In the genomic region with DNA sequence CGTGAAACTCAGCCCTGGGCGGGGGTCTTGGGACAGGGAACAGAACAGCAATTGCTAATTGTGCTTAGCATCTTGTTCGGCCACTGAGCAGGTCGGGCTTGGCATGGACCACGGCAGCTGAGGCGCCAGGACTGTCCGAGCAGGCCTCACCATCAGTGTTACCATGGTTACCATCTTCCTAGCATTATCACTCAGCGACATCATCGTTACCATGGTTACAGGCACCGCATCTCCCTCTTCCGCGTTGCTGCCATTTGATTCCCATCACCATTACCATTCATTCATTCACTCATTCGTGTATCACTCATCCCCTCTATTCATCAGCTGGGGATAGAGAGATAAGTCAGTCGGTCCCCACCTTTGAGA, we compare ENCODE assay signal across 8 cellular contexts.
DNase-seq lines count a peak whose midpoint lies in the region; ATAC-seq, FAIRE-seq and TF ChIP-seq lines count a peak whose summit lies in the region.

No MANE protein-coding gene starts in this region.

- H3K27ac ChIP-seq in HepG2 (ENCODE audit: extremely low read length, insufficient read depth, low read length) (no peak overlapping the region), right lobe of liver (no peak overlapping the region), WERI-Rb-1 (no peak overlapping the region), iPS-18a (ENCODE audit: low read length) (no peak overlapping the region), gastrocnemius medialis (no peak overlapping the region), right cardiac atrium (ENCODE audit: low read length) (no peak overlapping the region)

- in situ Hi-C loops in HepG2 (cut with HindIII; ENCODE audit: extremely low pct_ligation_motif_present, low pct_unique_long_range_greater_than_20kb): no loop called here
- in situ Hi-C loops in gastrocnemius medialis (cut with MboI; ENCODE audit: low sequenced_read_pairs in 4 of 4): no loop called here

- no peaks in the 10 kb centered on the region for H3K9me3 ChIP-seq in HepG2 (ENCODE audit: low read length)
- no peaks in the 10 kb centered on the region for H3K9me3 ChIP-seq in right lobe of liver
- no peaks in the 10 kb centered on the region for H3K9me3 ChIP-seq in WERI-Rb-1 (ENCODE audit: severe bottlenecking)
- H3K9me3 ChIP-seq in iPS-18a (ENCODE audit: control insufficient read depth, low read depth, low read length): no peaks in the 10 kb centered on the region
- no peaks in the 10 kb centered on the region for H3K9me3 ChIP-seq in gastrocnemius medialis
- H3K9me3 ChIP-seq in right cardiac atrium (ENCODE audit: control insufficient read depth, low read length): no peaks in the 10 kb centered on the region

- no peak for TF ChIP-seq RAD21 in HepG2 (CRISPR knock-in tag; IDR thresholded peaks at IDR 0.05)

- TF ChIP-seq EP300 in HepG2 (IDR thresholded peaks at IDR 0.05; ENCODE audit: low read depth in 2 of 2, low read length in 2 of 2): no peak
- TF ChIP-seq EP300 in HepG2 (CRISPR knock-in tag; IDR thresholded peaks at IDR 0.05; ENCODE audit: borderline replicate concordance): no peak

- BruUV-seq in HepG2 (replicated peaks; lab: Mats Ljungman, UMichigan): no TSS peak

- TF ChIP-seq CTCF in HepG2 (CRISPR knock-in tag; IDR thresholded peaks at IDR 0.05) (no peak), right lobe of liver (IDR thresholded peaks at IDR 0.05) (no peak), WERI-Rb-1 (IDR thresholded peaks at IDR 0.05; ENCODE audit: low read depth, low read length) (no peak), gastrocnemius medialis (IDR thresholded peaks at IDR 0.05 in 4 of 5, conservative IDR thresholded peaks at IDR 0.05 in 1 of 5) (no peak)

- H3K4me3 ChIP-seq in HepG2 (replicated peaks in 1 of 3; ENCODE audit: insufficient read depth in 1 of 3, low read depth in 2 of 3, low read length in 3 of 3) (no peak overlapping the region), right lobe of liver (no peak overlapping the region), WERI-Rb-1 (ENCODE audit: low read depth, low read length) (peak overlapping the region; percentile 85), iPS-18a (ENCODE audit: low read length) (peak overlapping the region; percentile 59), gastrocnemius medialis (peak overlapping the region in 2 of 4 donors; percentile 57 to 61), right cardiac atrium (ENCODE audit: low read length) (no peak overlapping the region)

- ATAC-seq in HepG2 (no peak), right lobe of liver (no peak), gastrocnemius medialis (no peak), right cardiac atrium (no peak), HG03354 (IDR thresholded peaks at IDR 0.05; ENCODE audit: poor library complexity, severe bottlenecking, unreplicated experiment) (no peak)

- no peaks in the 10 kb centered on the region for H3K79me2 ChIP-seq in HepG2 (ENCODE audit: insufficient read depth, low read length)

- intact Hi-C loops in HepG2 (cut with micrococcal nuclease; ENCODE audit: unreplicated experiment) (no loop called here), right lobe of liver (cut with DNase I) (no loop called here), gastrocnemius medialis (cut with DNase I; ENCODE audit: low total_unique reads) (no loop called here), right cardiac atrium (cut with DNase I) (no loop called here)

- H2AFZ ChIP-seq in HepG2 (ENCODE audit: low read length): no peak overlapping the region

- no peaks in the 10 kb centered on the region for H4K20me1 ChIP-seq in HepG2 (ENCODE audit: insufficient read depth, low read length)

- DNase-seq in HepG2 (ENCODE audit: low spot score) (no peak), right lobe of liver (no peak), WERI-Rb-1 (no peak), NCI-H1930 (lab: John Stamatoyannopoulos, UW) (no peak), gastrocnemius medialis (no peak), right cardiac atrium (no peak)

- WGBS in HepG2 (ENCODE audit: low lambda C conversion rate): 82% methylated on average over 9 of the region's 14 CpGs
- WGBS in right lobe of liver (ENCODE audit: insufficient coverage, low coverage, low lambda C conversion rate, missing lambda C conversion rate): 33% methylated on average over 6 of the region's 14 CpGs
- WGBS in right cardiac atrium: 34% methylated on average over 14 of the region's 14 CpGs

- FAIRE-seq in HepG2 (lab: Jason Lieb, UNC): no peak

- no peak overlapping the region for H3K4me2 ChIP-seq in HepG2 (ENCODE audit: low read depth, low read length)

- CTCF ChIA-PET in HepG2 (lab: Yijun Ruan, JAX; ENCODE audit: low intra/inter-chr PET ratio, low total read pairs): no interaction called here

- H3K36me3 ChIP-seq in HepG2 (replicated peaks in 1 of 2; ENCODE audit: control insufficient read depth in 1 of 2, insufficient read depth in 2 of 2, low read length in 2 of 2) (no peaks in the 10 kb centered on the region), right lobe of liver (no peaks in the 10 kb centered on the region), WERI-Rb-1 (no peaks in the 10 kb centered on the region), iPS-18a (ENCODE audit: control insufficient read depth, low read depth, low read length) (no peaks in the 10 kb centered on the region), gastrocnemius medialis (no peaks in the 10 kb centered on the region)

- H3K9ac ChIP-seq in HepG2 (ENCODE audit: insufficient read depth, low read depth, low read length) (no peak overlapping the region), iPS-18a (ENCODE audit: low read length) (no peak overlapping the region)

- H3K27me3 ChIP-seq in HepG2 (ENCODE audit: control insufficient read depth in 1 of 2, insufficient read depth in 2 of 2, low read length in 2 of 2) (peaks cover 2 to 44% of the 10 kb centered on the region in 2 experiments; a peak in 3 of 5 replicates), right lobe of liver (peaks cover 0 to 4% of the 10 kb centered on the region in 2 donors), WERI-Rb-1 (ENCODE audit: insufficient read depth, low read depth, severe bottlenecking) (no peaks in the 10 kb centered on the region), iPS-18a (ENCODE audit: control insufficient read depth, insufficient read depth, low read length) (peaks cover 44% of the 10 kb centered on the region), gastrocnemius medialis (peaks cover 45 to 58% (median 46%) of the 10 kb centered on the region in 3 donors), right cardiac atrium (ENCODE audit: control insufficient read depth, insufficient read depth) (no peaks in the 10 kb centered on the region)

- H3K4me1 ChIP-seq in HepG2 (ENCODE audit: insufficient read depth, low read length) (no peaks in the 10 kb centered on the region), right lobe of liver (peaks cover 0 to 6% (median 0%) of the 10 kb centered on the region in 4 donors), iPS-18a (ENCODE audit: control insufficient read depth, low read depth, low read length) (peaks cover 13% of the 10 kb centered on the region), gastrocnemius medialis (no peaks in the 10 kb centered on the region), right cardiac atrium (ENCODE audit: control insufficient read depth, insufficient read depth, low read length) (no peaks in the 10 kb centered on the region)

- TF ChIP-seq POLR2A in HepG2 (IDR thresholded peaks at IDR 0.05; ENCODE audit: insufficient read depth in 1 of 2, low read depth in 2 of 2, low read length in 2 of 2): no peak
- TF ChIP-seq POLR2A in right lobe of liver (IDR thresholded peaks at IDR 0.05): no peak
- no peak for TF ChIP-seq POLR2A in gastrocnemius medialis (IDR thresholded peaks at IDR 0.05)

- POLR2A ChIA-PET in HepG2 (lab: Yijun Ruan, JAX): no interaction called here

TF ChIP-seq in HepG2, 621 proteins besides CTCF, POLR2A, EP300 and RAD21:
- TF ChIP-seq RFX1 (IDR thresholded peaks at IDR 0.05): peak; percentile 79
- no peak for TF ChIP-seq ZNF235 (CRISPR knock-in tag; IDR thresholded peaks at IDR 0.05; ENCODE audit: borderline replicate concordance)

Comparison
In these comparisons a context has a peak if more than half of its experiments do, and no peak if none do; other contexts are left out.
1. H3K4me3 ChIP-seq: peak in WERI-Rb-1 (single experiment) and iPS-18a (single experiment); none in HepG2 (0 of 3), right lobe of liver (0 of 3) and right cardiac atrium (single experiment).